19 cellular contexts compared by ENCODE assay signal in genomic region chr5:149521739-149522373, GRCh38. TPM values are rescaled to one million over a fixed set of nuclear protein-coding genes. Genes with fewer than 3 reads are reported as not detected.
A peak's percentile ranks its signal among the peaks of the same experiment; 100 is the strongest.
DNase-seq lines count a peak whose midpoint lies in the region; ATAC-seq and TF ChIP-seq lines count a peak whose summit lies in the region.
"Had no signal": no experiment of that assay in that cellular context is flagged by ENCODE, and none has a peak within 500 bp of the region (broad histone marks: within the 10 kb centered on the region; RNA-seq: fewer than 3 reads in every experiment).

No MANE protein-coding gene starts in this region.

- no peak overlapping the region for H3K27ac ChIP-seq in CD4-positive, CD25-positive, alpha-beta regulatory T cell (ENCODE audit: insufficient read depth, low read length, poor library complexity, severe bottlenecking)
- H3K27ac ChIP-seq in GM23338 (ENCODE audit: low read depth) = peak overlapping the region; percentile 35; the same call in 1 of the 2 replicates
- H3K27ac ChIP-seq in breast epithelium = peak overlapping the region; percentile 21 to 52
- peak overlapping the region; percentile 67 for H3K27ac ChIP-seq in neural progenitor cell
- H3K27ac ChIP-seq: HL-60 had no signal

- H4K20me1 ChIP-seq in GM23338 (replicated peaks; ENCODE audit: insufficient read depth) (peaks cover 38% of the 10 kb centered on the region), neural progenitor cell (ENCODE audit: low read depth) (peaks cover 100% of the 10 kb centered on the region)

- no peak for TF ChIP-seq POLR2A in breast epithelium (IDR thresholded peaks at IDR 0.05)

- H3K79me2 ChIP-seq in GM23338 (replicated peaks; ENCODE audit: insufficient read depth) (peaks cover 100% of the 10 kb centered on the region), neural progenitor cell (ENCODE audit: low read depth) (peaks cover 100% of the 10 kb centered on the region)

- TF ChIP-seq CTCF in GM23338 (conservative IDR thresholded peaks at IDR 0.05; ENCODE audit: low read depth in 2 of 2) (no peak), breast epithelium (IDR thresholded peaks at IDR 0.05) (no peak), neural progenitor cell (IDR thresholded peaks at IDR 0.05) (no peak)

- H2AFZ ChIP-seq in GM23338 = no peak overlapping the region
- H2AFZ ChIP-seq in neural progenitor cell (replicated peaks) = no peak overlapping the region

- H3K27me3 ChIP-seq in CD4-positive, CD25-positive, alpha-beta regulatory T cell (ENCODE audit: control insufficient read depth, insufficient read depth, low read length) = no peaks in the 10 kb centered on the region
- H3K27me3 ChIP-seq in GM23338 (ENCODE audit: insufficient read depth) (no peaks in the 10 kb centered on the region), breast epithelium (no peaks in the 10 kb centered on the region), neural progenitor cell (no peaks in the 10 kb centered on the region)
- H3K27me3 ChIP-seq: sigmoid colon had no signal

- H3K4me3 ChIP-seq in CD4-positive, CD25-positive, alpha-beta regulatory T cell (ENCODE audit: low read depth, low read length) = no peak overlapping the region
- no peak overlapping the region for H3K4me3 ChIP-seq in GM23338
- H3K4me3 ChIP-seq in breast epithelium = no peak overlapping the region
- no peak overlapping the region for H3K4me3 ChIP-seq in neural progenitor cell
- H3K4me3 ChIP-seq: lung, sigmoid colon had no signal

- peaks cover 47% of the 10 kb centered on the region for H3K36me3 ChIP-seq in CD4-positive, CD25-positive, alpha-beta regulatory T cell (ENCODE audit: control insufficient read depth, insufficient read depth, low read length)
- H3K36me3 ChIP-seq in GM23338 (ENCODE audit: insufficient read depth) (peaks cover 2% of the 10 kb centered on the region; the same call in 1 of the 2 replicates), breast epithelium (no peaks in the 10 kb centered on the region), neural progenitor cell (peaks cover 33% of the 10 kb centered on the region)

- H3K4me2 ChIP-seq in GM23338 (no peak overlapping the region), neural progenitor cell (no peak overlapping the region)

- H3K9me3 ChIP-seq in CD4-positive, CD25-positive, alpha-beta regulatory T cell (ENCODE audit: control insufficient read depth in 2 of 2, low read length in 2 of 2) = no peaks in the 10 kb centered on the region
- H3K9me3 ChIP-seq in breast epithelium (no peaks in the 10 kb centered on the region), neural progenitor cell (ENCODE audit: low read depth) (no peaks in the 10 kb centered on the region)
- H3K9me3 ChIP-seq: sigmoid colon had no signal

- ATAC-seq in CD4-positive, CD25-positive, alpha-beta regulatory T cell (ENCODE audit: low read depth in 2 of 2) = no peak
- no peak for ATAC-seq in GM23338
- ATAC-seq: activated CD8-positive, alpha-beta memory T cell treated with anti-CD3 and anti-CD28 coated beads, Interleukin-2, amount 10 ng/mL, durations not matched to agents 7 days and 5 days; stimulated activated effector memory CD8-positive, alpha-beta T cell treated with anti-CD3 and anti-CD28 coated beads, Interleukin-12 subunit alpha, Interleukin-12 subunit beta, amount 100 ng/mL, for 72 hours; T-cell had no signal

- no peak for DNase-seq in CD4-positive, CD25-positive, alpha-beta regulatory T cell
- DNase-seq in GM23338 (ENCODE audit: low spot score) (no peak), breast epithelium (ENCODE audit: low spot score in 2 of 2) (no peak), neural progenitor cell (ENCODE audit: low spot score) (no peak), NCI-H345 treated with DMSO at 0.1 percent for 48 hours (lab: John Stamatoyannopoulos, UW; ENCODE audit: unreplicated experiment) (no peak), COLO829 (ENCODE audit: low spot score) (no peak)
- no peak for DNase-seq in activated CD4-positive, alpha-beta T cell treated with anti-CD3 and anti-CD28 coated beads, Interleukin-2, amount 50 U/mL, for 4 hours
- DNase-seq in effector CD8-positive, alpha-beta T cell (lab: John Stamatoyannopoulos, UW) = no peak
- DNase-seq: activated CD4-positive, alpha-beta T cell treated with anti-CD3 and anti-CD28 coated beads for 48 hours; activated CD8-positive, alpha-beta memory T cell treated with anti-CD3 and anti-CD28 coated beads, Interleukin-2, amount 10 ng/mL, durations not matched to agents 7 days and 5 days; dermis blood vessel endothelial cell; foreskin melanocyte; hippocampal formation; SHP77 treated with DMSO at 0.1 percent for 48 hours; sigmoid colon; T-cell had no signal

- peak overlapping the region; percentile 49 to 87 (median 79) for H3K27ac Mint-ChIP-seq in CD4-positive, CD25-positive, alpha-beta regulatory T cell
- H3K27ac Mint-ChIP-seq in GM23338 = no peak overlapping the region
- H3K27ac Mint-ChIP-seq in neural progenitor cell = no peak overlapping the region
- H3K27ac Mint-ChIP-seq: stimulated activated effector memory CD8-positive, alpha-beta T cell treated with anti-CD3 and anti-CD28 coated beads, Interleukin-12 subunit alpha, Interleukin-12 subunit beta, amount 100 ng/mL, for 72 hours had no signal

- H3K4me3 Mint-ChIP-seq in CD4-positive, CD25-positive, alpha-beta regulatory T cell = peak overlapping the region in 2 of 4 donors; percentile 19 to 33
- H3K4me3 Mint-ChIP-seq in GM23338 (no peak overlapping the region), neural progenitor cell (no peak overlapping the region)
- H3K4me3 Mint-ChIP-seq: activated CD8-positive, alpha-beta memory T cell treated with anti-CD3 and anti-CD28 coated beads, Interleukin-2, amount 10 ng/mL, durations not matched to agents 7 days and 5 days; stimulated activated effector memory CD8-positive, alpha-beta T cell treated with anti-CD3 and anti-CD28 coated beads, Interleukin-12 subunit alpha, Interleukin-12 subunit beta, amount 100 ng/mL, for 72 hours had no signal

- H3K9me2 ChIP-seq in GM23338 (ENCODE audit: insufficient read depth) = no peaks in the 10 kb centered on the region

- H3K27me3 Mint-ChIP-seq in CD4-positive, CD25-positive, alpha-beta regulatory T cell = no peaks in the 10 kb centered on the region
- no peaks in the 10 kb centered on the region for H3K27me3 Mint-ChIP-seq in GM23338 (ENCODE audit: insufficient read depth, low read depth, poor library complexity)
- peaks cover 4% of the 10 kb centered on the region for H3K27me3 Mint-ChIP-seq in neural progenitor cell (ENCODE audit: insufficient read depth, low read depth)
- H3K27me3 Mint-ChIP-seq: activated CD8-positive, alpha-beta memory T cell treated with anti-CD3 and anti-CD28 coated beads, Interleukin-2, amount 10 ng/mL, durations not matched to agents 7 days and 5 days; T-cell had no signal

- no peaks in the 10 kb centered on the region for H3F3A ChIP-seq in GM23338 (replicated peaks; ENCODE audit: low read depth)
- peaks cover 30% of the 10 kb centered on the region for H3F3A ChIP-seq in neural progenitor cell (ENCODE audit: low read depth)

- peaks cover 34% of the 10 kb centered on the region for H3K36me3 Mint-ChIP-seq in CD4-positive, CD25-positive, alpha-beta regulatory T cell
- peaks cover 36% of the 10 kb centered on the region for H3K36me3 Mint-ChIP-seq in GM23338 (ENCODE audit: low read depth)
- H3K36me3 Mint-ChIP-seq in neural progenitor cell = peaks cover 23% of the 10 kb centered on the region

- H3K9me3 Mint-ChIP-seq in CD4-positive, CD25-positive, alpha-beta regulatory T cell = no peaks in the 10 kb centered on the region
- H3K9me3 Mint-ChIP-seq in GM23338 (no peaks in the 10 kb centered on the region), neural progenitor cell (no peaks in the 10 kb centered on the region)
- H3K9me3 Mint-ChIP-seq: stimulated activated effector memory CD8-positive, alpha-beta T cell treated with anti-CD3 and anti-CD28 coated beads, Interleukin-12 subunit alpha, Interleukin-12 subunit beta, amount 100 ng/mL, for 72 hours; T-cell had no signal

- no peak overlapping the region for H3K9ac ChIP-seq in neural progenitor cell

- peaks cover 35% of the 10 kb centered on the region for H3K4me1 ChIP-seq in CD4-positive, CD25-positive, alpha-beta regulatory T cell (ENCODE audit: control insufficient read depth, insufficient read depth, low read length, poor library complexity, severe bottlenecking)
- H3K4me1 ChIP-seq in GM23338 (ENCODE audit: insufficient read depth) (peaks cover 48% of the 10 kb centered on the region), breast epithelium (peaks cover 0 to 23% of the 10 kb centered on the region in 2 donors), neural progenitor cell (peaks cover 13% of the 10 kb centered on the region)

- H3K4me1 Mint-ChIP-seq in CD4-positive, CD25-positive, alpha-beta regulatory T cell = peaks cover 59 to 95% (median 83%) of the 10 kb centered on the region in 4 donors
- peaks cover 48% of the 10 kb centered on the region for H3K4me1 Mint-ChIP-seq in GM23338
- peaks cover 15% of the 10 kb centered on the region for H3K4me1 Mint-ChIP-seq in neural progenitor cell

- intact Hi-C loops in breast epithelium (cut with DNase I; ENCODE audit: low total_unique reads) = no loop called here

TF ChIP-seq in GM23338, 12 proteins besides CTCF, POLR2A, EP300 and RAD21 (continues in another document):
- TF ChIP-seq POLR2AphosphoS5 (IDR thresholded peaks at IDR 0.05; ENCODE audit: low read depth) (no peak), CREB1 (CRISPR knock-in tag; IDR thresholded peaks at IDR 0.05; ENCODE audit: low read depth) (no peak), EZH2 (IDR thresholded peaks at IDR 0.05; ENCODE audit: low read depth, unreplicated experiment) (no peak), ZNF114 (CRISPR knock-in tag; IDR thresholded peaks at IDR 0.05) (no peak), EZH2phosphoT487 (IDR thresholded peaks at IDR 0.05; ENCODE audit: unreplicated experiment) (no peak)

RNA-seq across cellular contexts. Expression of gene CSNK1A1, which starts 29.4 kb away (rescaled TPM):
- 234 TPM for total RNA-seq in CD4-positive, CD25-positive, alpha-beta regulatory T cell
- 100 to 1,000 TPM; 134 to 152 (median 147) TPM for polyA plus RNA-seq in CD4-positive, CD25-positive, alpha-beta regulatory T cell
- 233 and 235 TPM in 2 replicates for total RNA-seq in GM23338 (2014; rRNA removed; shearing (Covaris generic))
- 110 and 114 TPM in 2 replicates for polyA plus RNA-seq in GM23338 (2016; fragmentation: Nextera tagmentation; extraction: Ambion mirVana)
- 100 to 1,000 TPM; 151 to 350 (median 287) TPM for total RNA-seq in breast epithelium
- 271 and 335 TPM in 2 replicates for total RNA-seq in neural progenitor cell (ENCODE audit: low replicate concordance)

RNA-seq across cellular contexts. Expression of gene ARHGEF37, which starts 59.4 kb away (rescaled TPM):
- total RNA-seq in CD4-positive, CD25-positive, alpha-beta regulatory T cell = 1.8 TPM
- under 1 TPM in 3 of 4 donors, not detected in 1; 0.20 to 0.55 (median 0.45) TPM for polyA plus RNA-seq in CD4-positive, CD25-positive, alpha-beta regulatory T cell
- total RNA-seq in GM23338 (2014; rRNA removed; shearing (Covaris generic)) = 0.12 and 0.14 TPM in 2 replicates
- 0.78 and 0.79 TPM in 2 replicates for polyA plus RNA-seq in GM23338 (2016; fragmentation: Nextera tagmentation; extraction: Ambion mirVana)
- total RNA-seq in breast epithelium (10 to 100 TPM in 2 of 3 donors, 1 to 10 TPM in 1; 5.3 to 54.4 (median 29.2) TPM), neural progenitor cell (ENCODE audit: low replicate concordance) (0.99 and 1.7 TPM in 2 replicates)

Comparison
In these comparisons a context has a peak if more than half of its experiments do, and no peak if none do; other contexts are left out.
1. H3K27ac Mint-ChIP-seq: peak in CD4-positive, CD25-positive, alpha-beta regulatory T cell (3 of 3); none in GM23338 (single experiment) and neural progenitor cell (single experiment).